In genomic region chr9:124730772-124731171, GRCh38 we compare ENCODE assay signal across 17 cellular contexts. TPM values are rescaled to one million over a fixed set of nuclear protein-coding genes. Genes with fewer than 3 reads are reported as not detected.
DNase-seq lines count a peak whose midpoint lies in the region; ATAC-seq and TF ChIP-seq lines count a peak whose summit lies in the region.
"Had no signal": no experiment of that assay in that cellular context is flagged by ENCODE, and none has a peak within 500 bp of the region (broad histone marks: within the 10 kb centered on the region; RNA-seq: fewer than 3 reads in every experiment).

No MANE protein-coding gene starts in this region.

- DNase-seq in left ventricle myocardium superior (no peak), right atrium auricular region (ENCODE audit: low spot score) (no peak), progenitor cell of endocrine pancreas (ENCODE audit: low spot score, unreplicated experiment) (no peak), transverse colon (no peak), BE2C (no peak)
- DNase-seq in naive thymus-derived CD4-positive, alpha-beta T cell, result no peak
- DNase-seq: CD4-positive, alpha-beta T cell; CD8-positive, alpha-beta memory T cell; DMS 273 treated with DMSO at 0.1 percent for 48 hours; DMS53; DMS79 treated with DMSO at 0.1 percent for 48 hours; H7; HCEC 1CT had no signal

- H3K36me3 ChIP-seq in right atrium auricular region (no peaks in the 10 kb centered on the region), transverse colon (no peaks in the 10 kb centered on the region), BE2C (no peaks in the 10 kb centered on the region)
- H3K36me3 ChIP-seq in naive thymus-derived CD4-positive, alpha-beta T cell (ENCODE audit: control insufficient read depth in 2 of 3, insufficient read depth in 3 of 3, low read length in 3 of 3), result no peaks in the 10 kb centered on the region

- 85 to 100% methylated on average over 1 to 2 of the region's 2 CpGs for WGBS in transverse colon (ENCODE audit: low coverage in 1 of 2), 2 donors

- H3K4me3 ChIP-seq in right atrium auricular region, result no peak overlapping the region
- no peak overlapping the region for H3K4me3 ChIP-seq in transverse colon
- no peak overlapping the region for H3K4me3 ChIP-seq in BE2C (ENCODE audit: low read depth, low read length)
- no peak overlapping the region for H3K4me3 ChIP-seq in naive thymus-derived CD4-positive, alpha-beta T cell (ENCODE audit: low read length)
- H3K4me3 ChIP-seq: BLaER1 treated with 17β-estradiol and CSF1 and Interleukin-3, amounts not matched to agents 10 nM and 100 nM had no signal

- POLR2A ChIA-PET in naive thymus-derived CD4-positive, alpha-beta T cell (lab: Charles Lee), result no interaction called here

- H3K9me3 ChIP-seq in right atrium auricular region, result no peaks in the 10 kb centered on the region
- H3K9me3 ChIP-seq in transverse colon, result no peaks in the 10 kb centered on the region
- H3K9me3 ChIP-seq in BE2C, result no peaks in the 10 kb centered on the region
- no peaks in the 10 kb centered on the region for H3K9me3 ChIP-seq in naive thymus-derived CD4-positive, alpha-beta T cell (ENCODE audit: control insufficient read depth in 2 of 3, low read length in 3 of 3)

- H3K4me3 Mint-ChIP-seq in progenitor cell of endocrine pancreas (ENCODE audit: low read depth), result no peak overlapping the region
- no peak overlapping the region for H3K4me3 Mint-ChIP-seq in naive thymus-derived CD4-positive, alpha-beta T cell
- H3K4me3 Mint-ChIP-seq: B cell; CD14-positive monocyte; CD4-positive, alpha-beta T cell; CD8-positive, alpha-beta memory T cell had no signal

- H3K4me1 Mint-ChIP-seq in progenitor cell of endocrine pancreas (ENCODE audit: low read depth), result peaks cover 34% of the 10 kb centered on the region
- peaks cover 0 to 17% (median 0%) of the 10 kb centered on the region in 7 donors for H3K4me1 Mint-ChIP-seq in naive thymus-derived CD4-positive, alpha-beta T cell
- H3K4me1 Mint-ChIP-seq: CD8-positive, alpha-beta memory T cell had no signal

- H3K27ac ChIP-seq in right atrium auricular region (no peak overlapping the region), transverse colon (peak overlapping the region in 3 of 4 donors; percentile 4 to 48 (median 32))
- no peak overlapping the region for H3K27ac ChIP-seq in naive thymus-derived CD4-positive, alpha-beta T cell (ENCODE audit: low read depth, low read length)
- H3K27ac ChIP-seq: 22Rv1; BLaER1 treated with 17β-estradiol and CSF1 and Interleukin-3, amounts not matched to agents 10 nM and 100 nM had no signal

- TF ChIP-seq POLR2A in transverse colon (IDR thresholded peaks at IDR 0.05), result no peak

- peak; percentile 47 for ATAC-seq in left ventricle myocardium superior
- ATAC-seq in naive thymus-derived CD4-positive, alpha-beta T cell, result no peak

- H3K9me3 Mint-ChIP-seq in progenitor cell of endocrine pancreas (ENCODE audit: low read depth), result no peaks in the 10 kb centered on the region
- no peaks in the 10 kb centered on the region for H3K9me3 Mint-ChIP-seq in naive thymus-derived CD4-positive, alpha-beta T cell
- H3K9me3 Mint-ChIP-seq: CD4-positive, alpha-beta T cell; CD8-positive, alpha-beta memory T cell had no signal

- intact Hi-C loops in left ventricle myocardium superior (cut with micrococcal nuclease), result no loop called here
- intact Hi-C loops in transverse colon (cut with DNase I; ENCODE audit: low total_unique reads), result no loop called here
- intact Hi-C loops in naive thymus-derived CD4-positive, alpha-beta T cell (cut with micrococcal nuclease), result no loop called here

- in situ Hi-C loops in transverse colon (cut with MboI; ENCODE audit: low pct_ligation_motif_present in 1 of 4, low pct_unique_long_range_greater_than_20kb in 1 of 4, low sequenced_read_pairs in 3 of 4), result no loop called here

- H3K36me3 Mint-ChIP-seq in progenitor cell of endocrine pancreas (ENCODE audit: insufficient read depth), result peaks cover 23% of the 10 kb centered on the region
- no peaks in the 10 kb centered on the region for H3K36me3 Mint-ChIP-seq in naive thymus-derived CD4-positive, alpha-beta T cell
- H3K36me3 Mint-ChIP-seq: CD8-positive, alpha-beta memory T cell had no signal

- no peaks in the 10 kb centered on the region for H3K27me3 Mint-ChIP-seq in progenitor cell of endocrine pancreas
- H3K27me3 Mint-ChIP-seq in naive thymus-derived CD4-positive, alpha-beta T cell, result peaks cover 5 to 23% (median 9%) of the 10 kb centered on the region in 5 donors
- H3K27me3 Mint-ChIP-seq: B cell had no signal

- TF ChIP-seq EP300 in transverse colon (IDR thresholded peaks at IDR 0.05; ENCODE audit: low read depth), result no peak

- H3K27me3 ChIP-seq in right atrium auricular region, result no peaks in the 10 kb centered on the region
- no peaks in the 10 kb centered on the region for H3K27me3 ChIP-seq in transverse colon
- no peaks in the 10 kb centered on the region for H3K27me3 ChIP-seq in BE2C
- no peaks in the 10 kb centered on the region for H3K27me3 ChIP-seq in naive thymus-derived CD4-positive, alpha-beta T cell (ENCODE audit: control insufficient read depth in 2 of 2, insufficient read depth in 2 of 2, low read length in 2 of 2)
- H3K27me3 ChIP-seq: BLaER1 treated with 17β-estradiol and CSF1 and Interleukin-3, amounts not matched to agents 10 nM and 100 nM had no signal

- peak overlapping the region; percentile 21 for H3K27ac Mint-ChIP-seq in progenitor cell of endocrine pancreas
- H3K27ac Mint-ChIP-seq in naive thymus-derived CD4-positive, alpha-beta T cell, result no peak overlapping the region
- H3K27ac Mint-ChIP-seq: B cell; CD4-positive, alpha-beta T cell; CD8-positive, alpha-beta memory T cell had no signal

- CTCF ChIA-PET in naive thymus-derived CD4-positive, alpha-beta T cell (lab: Charles Lee), result interaction anchor here (0.8 to 1.0 kb wide), 2 partner anchors 18 to 114 kb away, joined by 3 read pairs; no protein-coding TSS in a partner anchor

- peaks cover 0 to 18% of the 10 kb centered on the region in 2 donors for H3K4me1 ChIP-seq in right atrium auricular region
- H3K4me1 ChIP-seq in transverse colon, result peaks cover 6 to 22% (median 19%) of the 10 kb centered on the region in 4 donors
- no peaks in the 10 kb centered on the region for H3K4me1 ChIP-seq in BE2C
- H3K4me1 ChIP-seq in naive thymus-derived CD4-positive, alpha-beta T cell (ENCODE audit: control insufficient read depth in 2 of 2, insufficient read depth in 2 of 2, low read length in 2 of 2), result no peaks in the 10 kb centered on the region

- no peak for TF ChIP-seq CTCF in right atrium auricular region (IDR thresholded peaks at IDR 0.05)
- no peak for TF ChIP-seq CTCF in progenitor cell of endocrine pancreas (IDR thresholded peaks at IDR 0.05; ENCODE audit: unreplicated experiment)
- no peak for TF ChIP-seq CTCF in transverse colon (IDR thresholded peaks at IDR 0.05)
- no peak for TF ChIP-seq CTCF in BE2C (IDR thresholded peaks at IDR 0.05; ENCODE audit: low read depth, low read length)

RNA-seq across cellular contexts. Expression of gene NR6A1, which starts 40.3 kb away (rescaled TPM):
- 1.9 TPM for total RNA-seq in left ventricle myocardium superior
- 1 to 10 TPM; 1.9 to 2.6 TPM for total RNA-seq in right atrium auricular region
- total RNA-seq in progenitor cell of endocrine pancreas, result 71.6 and 86.4 TPM in 2 replicates
- 10 to 100 TPM in 3 of 4 donors, 1 to 10 TPM in 1; 9.7 to 14.6 (median 12.5) TPM for total RNA-seq in transverse colon
- polyA plus RNA-seq in BE2C (2012; ENCODE audit: insufficient read depth, insufficient read length, low read depth), result 0.23 TPM
- total RNA-seq in naive thymus-derived CD4-positive, alpha-beta T cell, result under 1 TPM in 3 of 5 experiments, not detected in 2; 0.21 to 0.78 (median 0.51) TPM
- polyA plus RNA-seq in naive thymus-derived CD4-positive, alpha-beta T cell, result not detected
- total RNA-seq: CD4-positive, alpha-beta T cell had no signal
- polyA plus RNA-seq: CD8-positive, alpha-beta memory T cell had no signal

RNA-seq across cellular contexts. Expression of gene OLFML2A, which starts 46.2 kb away (rescaled TPM):
- 38.0 TPM for total RNA-seq in left ventricle myocardium superior
- 10 to 100 TPM; 41.2 to 53.2 TPM for total RNA-seq in right atrium auricular region
- total RNA-seq in progenitor cell of endocrine pancreas, result 2.2 and 2.5 TPM in 2 replicates
- 10 to 100 TPM in 3 of 4 donors, 1 to 10 TPM in 1; 9.4 to 59.1 (median 16.0) TPM for total RNA-seq in transverse colon
- 0.09 TPM for polyA plus RNA-seq in BE2C (2012; ENCODE audit: insufficient read depth, insufficient read length, low read depth)
- total RNA-seq in naive thymus-derived CD4-positive, alpha-beta T cell, result under 1 TPM in 1 of 5 experiments, not detected in 4; 0.51 TPM
- polyA plus RNA-seq in naive thymus-derived CD4-positive, alpha-beta T cell, result not detected
- total RNA-seq: CD4-positive, alpha-beta T cell; CD8-positive, alpha-beta memory T cell had no signal
- polyA plus RNA-seq: CD8-positive, alpha-beta memory T cell had no signal

Comparison
In these comparisons a context has a peak if more than half of its experiments do, and no peak if none do; other contexts are left out.
1. H3K27ac ChIP-seq: peak in transverse colon (3 of 4); none in right atrium auricular region (0 of 2) and naive thymus-derived CD4-positive, alpha-beta T cell (single experiment).